Comparison of ENCODE assay signal across 15 cellular contexts in the genomic region with DNA sequence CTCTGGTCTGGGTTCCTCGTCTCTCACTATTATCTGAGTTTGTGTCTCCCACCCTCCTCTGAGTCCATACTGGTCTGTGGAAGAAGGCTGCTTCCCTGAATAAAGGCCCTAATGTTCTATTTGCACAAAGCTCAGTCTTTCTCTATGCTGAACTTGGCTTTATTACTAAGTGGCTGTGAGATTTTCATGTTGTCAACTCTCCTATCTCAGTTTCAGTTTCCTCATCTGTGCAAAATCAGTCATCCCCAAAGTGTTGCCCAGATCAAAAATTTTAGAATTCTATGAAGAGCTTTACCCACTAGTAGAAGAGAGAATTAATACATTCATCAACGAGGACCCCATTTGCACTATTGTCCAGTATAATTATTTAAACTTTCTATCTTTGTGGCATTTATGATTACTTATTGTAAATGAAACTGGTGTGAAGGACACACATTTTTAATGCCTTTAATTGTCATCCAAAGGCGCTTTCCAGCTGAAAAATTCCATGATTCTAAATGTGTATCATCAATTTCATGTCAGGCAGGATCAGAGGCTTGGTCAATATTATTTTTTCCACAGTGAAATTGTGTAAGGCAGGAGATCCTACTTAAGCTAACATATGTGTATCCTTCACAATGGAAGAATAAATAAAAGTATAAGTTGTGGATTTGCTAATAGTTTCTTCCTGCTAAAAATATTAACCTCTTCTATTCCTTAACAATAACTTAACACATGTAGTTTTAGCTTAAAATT.
A peak's percentile ranks its signal among the peaks of the same experiment; 100 is the strongest.
DNase-seq lines count a peak whose midpoint lies in the region; ATAC-seq and TF ChIP-seq lines count a peak whose summit lies in the region.
"Had no signal": no experiment of that assay in that cellular context is flagged by ENCODE, and none has a peak within 500 bp of the region (broad histone marks: within the 10 kb centered on the region; RNA-seq: fewer than 3 reads in every experiment).

No MANE protein-coding gene starts in this region.

- ATAC-seq in GM19035 (IDR thresholded peaks at IDR 0.05; ENCODE audit: unreplicated experiment) (peak; percentile 73), HG02623 (IDR thresholded peaks at IDR 0.05; ENCODE audit: unreplicated experiment) (peak; percentile 76), HG03442 (IDR thresholded peaks at IDR 0.05; ENCODE audit: unreplicated experiment) (peak; percentile 74)

- H3K4me3 ChIP-seq in GM12865 (ENCODE audit: low read depth, low read length): no peak overlapping the region
- H3K4me3 ChIP-seq: BLaER1, lung, ovary had no signal

- peak; percentile 72 for DNase-seq in GM12865 (ENCODE audit: low read depth)
- no peak for DNase-seq in 8988T
- DNase-seq in GOT3 (lab: John Stamatoyannopoulos, UW): no peak
- no peak for DNase-seq in Ammon's horn (ENCODE audit: low spot score)
- no peak for DNase-seq in SIG-M5 treated with dmso at 0.1 percent for 504 hours (lab: John Stamatoyannopoulos, UW; ENCODE audit: unreplicated experiment)
- DNase-seq: NCI-H1092 treated with DMSO at 0.1 percent for 48 hours; ovary; stimulated activated CD4-positive, alpha-beta T cell treated with anti-CD3 and anti-CD28 coated beads, Interleukin-2, amount 100 ng/mL, for 48 hours; substantia nigra; WERI-Rb-1 had no signal

- no peak for TF ChIP-seq CTCF in GM12865 (IDR thresholded peaks at IDR 0.05; ENCODE audit: insufficient read depth, low read depth, low read length, missing control alignments)
